In the genomic region with DNA sequence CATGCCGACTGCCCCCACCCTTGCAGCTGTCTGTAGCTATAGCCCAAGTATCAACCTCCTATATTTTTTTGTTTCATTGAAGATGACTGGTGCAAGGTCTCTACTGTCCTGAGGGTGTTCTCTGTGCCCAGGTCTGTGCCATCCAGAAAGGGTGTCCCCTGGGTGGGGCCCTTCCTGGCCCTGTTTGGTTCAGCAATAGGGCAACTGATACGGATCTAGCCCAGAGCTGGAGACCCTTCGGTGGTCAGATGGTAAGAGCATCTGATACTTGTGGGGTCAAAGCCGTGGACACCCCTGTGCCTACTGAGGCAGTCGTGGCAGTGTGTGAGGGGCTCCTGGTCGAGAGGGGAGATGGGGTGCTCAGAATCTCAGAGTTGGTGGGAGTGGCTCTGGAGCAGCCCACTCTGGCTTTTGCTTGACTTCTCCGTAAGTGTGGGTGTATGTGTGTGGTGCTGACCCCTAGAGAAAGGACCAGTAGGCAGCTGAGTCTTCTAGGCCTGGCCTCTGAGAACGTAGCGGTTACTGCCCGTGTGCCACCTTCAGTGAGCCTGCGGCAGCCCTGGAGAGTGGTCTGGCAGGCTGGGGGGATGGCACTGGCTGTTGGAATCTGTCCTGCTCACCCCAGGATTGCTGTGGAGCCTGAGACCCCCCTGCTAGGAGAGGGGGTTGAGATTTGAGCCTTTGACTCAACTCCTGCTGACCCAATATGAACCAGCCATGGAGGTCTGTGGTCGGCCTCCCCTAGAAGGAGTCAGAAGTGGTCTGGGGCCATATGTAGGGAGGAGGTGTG, we compare ENCODE assay signal across 10 cellular contexts. TPM values are rescaled to one million over a fixed set of nuclear protein-coding genes. Genes with fewer than 3 reads are reported as not detected.
DNase-seq lines count a peak whose midpoint lies in the region; ATAC-seq and TF ChIP-seq lines count a peak whose summit lies in the region.
"Had no signal": no experiment of that assay in that cellular context is flagged by ENCODE, and none has a peak within 500 bp of the region (broad histone marks: within the 10 kb centered on the region; RNA-seq: fewer than 3 reads in every experiment).

No MANE protein-coding gene starts in this region.

- H3K9me3 Mint-ChIP-seq in CD4-positive, alpha-beta T cell, result no peaks in the 10 kb centered on the region
- no peaks in the 10 kb centered on the region for H3K9me3 Mint-ChIP-seq in neural crest cell

- no peak for ATAC-seq in CD4-positive, alpha-beta T cell (ENCODE audit: poor library complexity)
- no peak for ATAC-seq in GM18505 (IDR thresholded peaks at IDR 0.05; ENCODE audit: unreplicated experiment)

- peak overlapping the region; percentile 75 to 78 for H3K9ac ChIP-seq in colonic mucosa (ENCODE audit: low read depth in 2 of 2, low read length in 2 of 2)

- H3K27me3 ChIP-seq in CD4-positive, alpha-beta T cell (ENCODE audit: control insufficient read depth, insufficient read depth, low read length), result no peaks in the 10 kb centered on the region
- H3K27me3 ChIP-seq in MG63 (no peaks in the 10 kb centered on the region), colonic mucosa (no peaks in the 10 kb centered on the region)

- TF ChIP-seq POLR2A in GM18505 (IDR thresholded peaks at IDR 0.05; ENCODE audit: borderline replicate concordance, extremely low read depth, insufficient read depth, insufficient read length), result no peak

- H3K36me3 ChIP-seq in MG63 (peaks cover 44% of the 10 kb centered on the region), colonic mucosa (no peaks in the 10 kb centered on the region)

- H3K27me3 Mint-ChIP-seq in CD4-positive, alpha-beta T cell, result no peaks in the 10 kb centered on the region
- H3K27me3 Mint-ChIP-seq in neural crest cell (ENCODE audit: low read depth), result no peaks in the 10 kb centered on the region

- no peak for TF ChIP-seq CTCF in CD4-positive, alpha-beta T cell (IDR thresholded peaks at IDR 0.05)
- TF ChIP-seq CTCF in colonic mucosa (IDR thresholded peaks at IDR 0.05) (no peak), neural crest cell (conservative IDR thresholded peaks at IDR 0.05) (no peak)

- peak overlapping the region; percentile 89 for H3K27ac Mint-ChIP-seq in CD4-positive, alpha-beta T cell
- no peak overlapping the region for H3K27ac Mint-ChIP-seq in neural crest cell (ENCODE audit: unreplicated experiment)

- POLR2A ChIA-PET in CD4-positive, alpha-beta T cell (lab: Charles Lee), result interaction anchor here (3.1 kb wide), 1 partner anchor 74 kb away, joined by 20 read pairs; the partner anchor contains the start of gene GNAI3

- peak overlapping the region; percentile 53 for H3K27ac ChIP-seq in CD4-positive, alpha-beta T cell (ENCODE audit: low read depth, low read length)
- H3K27ac ChIP-seq in colonic mucosa, result no peak overlapping the region

- H3K36me3 Mint-ChIP-seq in CD4-positive, alpha-beta T cell (ENCODE audit: low read depth), result peaks cover 19% of the 10 kb centered on the region
- H3K36me3 Mint-ChIP-seq in neural crest cell (ENCODE audit: low read depth), result no peaks in the 10 kb centered on the region

- CTCF ChIA-PET in CD4-positive, alpha-beta T cell (lab: Charles Lee), result no interaction called here

- H3K4me3 Mint-ChIP-seq in CD4-positive, alpha-beta T cell, result peak overlapping the region; percentile 99
- peak overlapping the region; percentile 96 for H3K4me3 Mint-ChIP-seq in neural crest cell

- peak overlapping the region; percentile 90; the same call in 1 of the 2 replicates for H3K4me3 ChIP-seq in MG63
- no peak overlapping the region for H3K4me3 ChIP-seq in colonic mucosa

- no peak for DNase-seq in CD4-positive, alpha-beta T cell
- DNase-seq in MG63 (no peak), colonic mucosa (no peak), neural crest cell (ENCODE audit: low read depth, low spot score) (no peak), NCI-H1105 treated with DMSO at 0.1 percent for 48 hours (lab: John Stamatoyannopoulos, UW) (no peak), H4 (ENCODE audit: low spot score) (no peak), inferior parietal cortex (ENCODE audit: extremely low spot score) (no peak)
- DNase-seq: activated CD4-positive, CD25-positive, alpha-beta regulatory T cell treated with anti-CD3 and anti-CD28 coated beads, Interleukin-2, amount 50 U/mL, for 72 hours; NCI-H510A treated with DMSO at 0.1 percent for 48 hours had no signal

- H3K9me3 ChIP-seq in CD4-positive, alpha-beta T cell (ENCODE audit: control insufficient read depth, low read length), result no peaks in the 10 kb centered on the region
- H3K9me3 ChIP-seq in MG63, result no peaks in the 10 kb centered on the region
- no peaks in the 10 kb centered on the region for H3K9me3 ChIP-seq in colonic mucosa

- peaks cover 72% of the 10 kb centered on the region for H3K4me1 Mint-ChIP-seq in CD4-positive, alpha-beta T cell (ENCODE audit: low read depth)
- peaks cover 54% of the 10 kb centered on the region for H3K4me1 Mint-ChIP-seq in neural crest cell

- H3K4me1 ChIP-seq in colonic mucosa, result peaks cover 15% of the 10 kb centered on the region

- intact Hi-C loops in CD4-positive, alpha-beta T cell (cut with DNase I, micrococcal nuclease), result loop anchor here (5.0 to 10.0 kb wide), 5 partner anchors 130 to 407 kb away; partner anchors contain the start of genes ATXN7L2 (in 1 of the 2), CYB561D1 (in 1 of the 2), PSMA5 (in 1 of the 2) and PSRC1 (in 1 of the 2)
- intact Hi-C loops in colonic mucosa (cut with DNase I), result no loop called here

RNA-seq across cellular contexts. Expression of gene AMPD2, which starts 2.7 kb away (rescaled TPM):
- total RNA-seq in CD4-positive, alpha-beta T cell, result 100 to 1,000 TPM; 170 to 191 TPM
- total RNA-seq in MG63 (2014; rRNA removed; shearing (Covaris generic); ENCODE audit: low replicate concordance), result 119 and 172 TPM in 2 replicates
- total RNA-seq in colonic mucosa (10 to 100 TPM; 28.0 to 60.3 TPM), neural crest cell (93.1 and 105 TPM in 2 replicates)
- total RNA-seq in H4 (2014; rRNA removed; shearing (Covaris generic)), result 37.0 and 41.6 TPM in 2 replicates

RNA-seq across cellular contexts. Expression of gene GNAT2, which starts 2.9 kb away (rescaled TPM):
- not detected for total RNA-seq in CD4-positive, alpha-beta T cell
- total RNA-seq in MG63 (2014; rRNA removed; shearing (Covaris generic); ENCODE audit: low replicate concordance), result 0.10 TPM in 1 of 2 replicates, not detected in the other
- total RNA-seq in colonic mucosa (under 1 TPM in 1 of 2 donors, not detected in 1; 0.32 TPM), neural crest cell (not detected in 2 replicates)
- total RNA-seq in H4 (2014; rRNA removed; shearing (Covaris generic)), result 0.46 TPM in 1 of 2 replicates, not detected in the other

RNA-seq across cellular contexts. Expression of gene GSTM4, which starts 33.6 kb away (rescaled TPM):
- total RNA-seq in CD4-positive, alpha-beta T cell, result 10 to 100 TPM; 17.7 to 20.7 TPM
- 27.9 and 33.5 TPM in 2 replicates for total RNA-seq in MG63 (2014; rRNA removed; shearing (Covaris generic); ENCODE audit: low replicate concordance)
- total RNA-seq in colonic mucosa (10 to 100 TPM; 62.6 to 77.4 TPM), neural crest cell (26.7 and 28.2 TPM in 2 replicates)
- 15.9 and 27.2 TPM in 2 replicates for total RNA-seq in H4 (2014; rRNA removed; shearing (Covaris generic))

RNA-seq across cellular contexts. Expression of gene GSTM2, which starts 45.6 kb away (rescaled TPM):
- 100 to 1,000 TPM; 106 to 107 TPM for total RNA-seq in CD4-positive, alpha-beta T cell
- 20.0 and 22.2 TPM in 2 replicates for total RNA-seq in MG63 (2014; rRNA removed; shearing (Covaris generic); ENCODE audit: low replicate concordance)
- 10 to 100 TPM; 18.5 to 20.7 TPM for total RNA-seq in colonic mucosa
- total RNA-seq in neural crest cell, result 43.7 and 46.6 TPM in 2 replicates
- 1.6 and 4.6 TPM in 2 replicates for total RNA-seq in H4 (2014; rRNA removed; shearing (Covaris generic))
